In the genomic region with DNA sequence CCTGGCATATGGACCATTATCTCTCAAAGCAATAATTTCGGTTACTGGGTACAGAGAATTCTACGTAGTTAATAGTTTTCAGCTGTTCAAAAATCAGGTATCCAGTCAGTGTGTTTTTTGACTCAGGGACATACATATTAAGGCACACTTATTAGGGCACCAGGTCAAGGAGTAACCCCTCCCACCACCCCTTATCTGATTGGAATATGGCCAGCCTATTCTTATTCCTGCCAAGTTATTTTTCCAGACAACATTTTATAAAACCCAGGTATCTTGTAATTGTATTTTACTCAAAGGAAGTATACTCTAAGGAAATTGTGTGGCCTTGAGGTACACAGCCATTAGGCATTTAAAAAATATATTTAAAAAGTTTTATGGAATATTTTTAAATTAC, we compare ENCODE assay signal across 1 cellular context.
TF ChIP-seq lines count a peak whose summit lies in the region.

No MANE protein-coding gene starts in this region.

TF ChIP-seq in HEK293, 187 proteins besides CTCF, POLR2A, EP300 and RAD21 (continued from another document):
- TF ChIP-seq HIC1 (tag by site-specific recombination; IDR thresholded peaks at IDR 0.05) (no peak), ZNF701 (tag by site-specific recombination; IDR thresholded peaks at IDR 0.05) (no peak), ZFP69B (tag by site-specific recombination; IDR thresholded peaks at IDR 0.05) (no peak), HOXD13 (CRISPR knock-in tag; IDR thresholded peaks at IDR 0.05; ENCODE audit: borderline replicate concordance) (no peak), ZNF510 (tag by site-specific recombination; IDR thresholded peaks at IDR 0.05; ENCODE audit: insufficient replicate concordance) (no peak), ZNF747 (tag by site-specific recombination; IDR thresholded peaks at IDR 0.05) (no peak), KLF10 (tag by site-specific recombination; IDR thresholded peaks at IDR 0.05) (no peak), ZNF777 (tag by site-specific recombination; IDR thresholded peaks at IDR 0.05; ENCODE audit: borderline replicate concordance) (no peak), SALL2 (tag by site-specific recombination; IDR thresholded peaks at IDR 0.05; ENCODE audit: borderline replicate concordance) (no peak), ZNF529 (tag by site-specific recombination; IDR thresholded peaks at IDR 0.05; ENCODE audit: insufficient replicate concordance) (no peak), ZNF202 (tag by site-specific recombination; IDR thresholded peaks at IDR 0.05; ENCODE audit: borderline replicate concordance) (no peak), ZNF366 (tag by site-specific recombination; conservative IDR thresholded peaks at IDR 0.05) (no peak), ZNF350 (tag by site-specific recombination; IDR thresholded peaks at IDR 0.05) (no peak), GLI4 (tag by site-specific recombination; IDR thresholded peaks at IDR 0.05) (no peak), PATZ1 (tag by site-specific recombination; IDR thresholded peaks at IDR 0.05) (no peak), ZBTB1 (tag by site-specific recombination; IDR thresholded peaks at IDR 0.05) (no peak), ZNF354C (tag by site-specific recombination; IDR thresholded peaks at IDR 0.05; ENCODE audit: borderline replicate concordance, low read depth) (no peak), ZBTB8A (tag by site-specific recombination; IDR thresholded peaks at IDR 0.05) (peak; percentile 36), ZNF776 (tag by site-specific recombination; IDR thresholded peaks at IDR 0.05; ENCODE audit: borderline replicate concordance) (no peak), WT1 (tag by site-specific recombination; IDR thresholded peaks at IDR 0.05) (0 out of 2 replicates have a peak, but pooled peaks have one; percentile 26), ZNF23 (tag by site-specific recombination; IDR thresholded peaks at IDR 0.05; ENCODE audit: borderline replicate concordance) (no peak)
- TF ChIP-seq, protein P1, sequence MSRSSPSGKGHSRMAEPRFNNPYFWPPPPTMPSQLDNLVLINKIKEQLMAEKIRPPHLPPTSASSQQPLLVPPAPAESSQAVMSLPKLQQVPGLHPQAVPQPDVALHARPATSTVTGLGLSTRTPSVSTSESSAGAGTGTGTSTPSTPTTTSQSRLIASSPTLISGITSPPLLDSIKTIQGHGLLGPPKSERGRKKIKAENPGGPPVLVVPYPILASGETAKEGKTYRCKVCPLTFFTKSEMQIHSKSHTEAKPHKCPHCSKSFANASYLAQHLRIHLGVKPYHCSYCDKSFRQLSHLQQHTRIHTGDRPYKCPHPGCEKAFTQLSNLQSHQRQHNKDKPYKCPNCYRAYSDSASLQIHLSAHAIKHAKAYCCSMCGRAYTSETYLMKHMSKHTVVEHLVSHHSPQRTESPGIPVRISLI (tag by site-specific recombination; IDR thresholded peaks at IDR 0.05), result no peak
- TF ChIP-seq, protein P2, sequence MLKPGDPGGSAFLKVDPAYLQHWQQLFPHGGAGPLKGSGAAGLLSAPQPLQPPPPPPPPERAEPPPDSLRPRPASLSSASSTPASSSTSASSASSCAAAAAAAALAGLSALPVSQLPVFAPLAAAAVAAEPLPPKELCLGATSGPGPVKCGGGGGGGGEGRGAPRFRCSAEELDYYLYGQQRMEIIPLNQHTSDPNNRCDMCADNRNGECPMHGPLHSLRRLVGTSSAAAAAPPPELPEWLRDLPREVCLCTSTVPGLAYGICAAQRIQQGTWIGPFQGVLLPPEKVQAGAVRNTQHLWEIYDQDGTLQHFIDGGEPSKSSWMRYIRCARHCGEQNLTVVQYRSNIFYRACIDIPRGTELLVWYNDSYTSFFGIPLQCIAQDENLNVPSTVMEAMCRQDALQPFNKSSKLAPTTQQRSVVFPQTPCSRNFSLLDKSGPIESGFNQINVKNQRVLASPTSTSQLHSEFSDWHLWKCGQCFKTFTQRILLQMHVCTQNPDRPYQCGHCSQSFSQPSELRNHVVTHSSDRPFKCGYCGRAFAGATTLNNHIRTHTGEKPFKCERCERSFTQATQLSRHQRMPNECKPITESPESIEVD (tag by site-specific recombination; IDR thresholded peaks at IDR 0.05), result peak; percentile 70
- TF ChIP-seq, protein P3, sequence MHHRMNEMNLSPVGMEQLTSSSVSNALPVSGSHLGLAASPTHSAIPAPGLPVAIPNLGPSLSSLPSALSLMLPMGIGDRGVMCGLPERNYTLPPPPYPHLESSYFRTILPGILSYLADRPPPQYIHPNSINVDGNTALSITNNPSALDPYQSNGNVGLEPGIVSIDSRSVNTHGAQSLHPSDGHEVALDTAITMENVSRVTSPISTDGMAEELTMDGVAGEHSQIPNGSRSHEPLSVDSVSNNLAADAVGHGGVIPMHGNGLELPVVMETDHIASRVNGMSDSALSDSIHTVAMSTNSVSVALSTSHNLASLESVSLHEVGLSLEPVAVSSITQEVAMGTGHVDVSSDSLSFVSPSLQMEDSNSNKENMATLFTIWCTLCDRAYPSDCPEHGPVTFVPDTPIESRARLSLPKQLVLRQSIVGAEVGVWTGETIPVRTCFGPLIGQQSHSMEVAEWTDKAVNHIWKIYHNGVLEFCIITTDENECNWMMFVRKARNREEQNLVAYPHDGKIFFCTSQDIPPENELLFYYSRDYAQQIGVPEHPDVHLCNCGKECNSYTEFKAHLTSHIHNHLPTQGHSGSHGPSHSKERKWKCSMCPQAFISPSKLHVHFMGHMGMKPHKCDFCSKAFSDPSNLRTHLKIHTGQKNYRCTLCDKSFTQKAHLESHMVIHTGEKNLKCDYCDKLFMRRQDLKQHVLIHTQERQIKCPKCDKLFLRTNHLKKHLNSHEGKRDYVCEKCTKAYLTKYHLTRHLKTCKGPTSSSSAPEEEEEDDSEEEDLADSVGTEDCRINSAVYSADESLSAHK (tag by site-specific recombination; IDR thresholded peaks at IDR 0.05), result no peak
- TF ChIP-seq, protein P4, sequence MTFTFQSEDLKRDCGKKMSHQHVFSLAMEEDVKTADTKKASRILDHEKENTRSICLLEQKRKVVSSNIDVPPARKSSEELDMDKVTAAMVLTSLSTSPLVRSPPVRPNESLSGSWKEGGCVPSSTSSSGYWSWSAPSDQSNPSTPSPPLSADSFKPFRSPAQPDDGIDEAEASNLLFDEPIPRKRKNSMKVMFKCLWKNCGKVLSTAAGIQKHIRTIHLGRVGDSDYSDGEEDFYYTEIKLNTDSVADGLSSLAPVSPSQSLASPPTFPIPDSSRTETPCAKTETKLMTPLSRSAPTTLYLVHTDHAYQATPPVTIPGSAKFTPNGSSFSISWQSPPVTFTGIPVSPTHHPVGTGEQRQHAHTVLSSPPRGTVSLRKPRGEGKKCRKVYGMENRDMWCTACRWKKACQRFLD (tag by site-specific recombination; IDR thresholded peaks at IDR 0.05), result no peak
- TF ChIP-seq, protein P5, sequence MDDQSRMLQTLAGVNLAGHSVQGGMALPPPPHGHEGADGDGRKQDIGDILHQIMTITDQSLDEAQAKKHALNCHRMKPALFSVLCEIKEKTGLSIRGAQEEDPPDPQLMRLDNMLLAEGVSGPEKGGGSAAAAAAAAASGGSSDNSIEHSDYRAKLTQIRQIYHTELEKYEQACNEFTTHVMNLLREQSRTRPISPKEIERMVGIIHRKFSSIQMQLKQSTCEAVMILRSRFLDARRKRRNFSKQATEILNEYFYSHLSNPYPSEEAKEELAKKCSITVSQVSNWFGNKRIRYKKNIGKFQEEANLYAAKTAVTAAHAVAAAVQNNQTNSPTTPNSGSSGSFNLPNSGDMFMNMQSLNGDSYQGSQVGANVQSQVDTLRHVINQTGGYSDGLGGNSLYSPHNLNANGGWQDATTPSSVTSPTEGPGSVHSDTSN (CRISPR knock-in tag; IDR thresholded peaks at IDR 0.05), result no peak
TF ChIP-seq in HEK293: peak in this region for 4.
